In genomic region chr14:67411375-67411774, GRCh38 we compare ENCODE assay signal across 12 cellular contexts. TPM values are rescaled to one million over a fixed set of nuclear protein-coding genes. Genes with fewer than 3 reads are reported as not detected.
DNase-seq lines count a peak whose midpoint lies in the region; ATAC-seq, FAIRE-seq and TF ChIP-seq lines count a peak whose summit lies in the region.
"Had no signal": no experiment of that assay in that cellular context is flagged by ENCODE, and none has a peak within 500 bp of the region (broad histone marks: within the 10 kb centered on the region; RNA-seq: fewer than 3 reads in every experiment).

No MANE protein-coding gene starts in this region.

- H3K36me3 Mint-ChIP-seq in T-helper 2 cell treated with Interferon-gamma antibody and Interleukin-4, amounts not matched to agents 5 μg/mL and 100 μg/mL, for 36 hours (ENCODE audit: low read depth) = no peaks in the 10 kb centered on the region
- peaks cover 2% of the 10 kb centered on the region for H3K36me3 Mint-ChIP-seq in astrocyte (ENCODE audit: low read depth, unreplicated experiment)
- H3K36me3 Mint-ChIP-seq: type B pancreatic cell had no signal

- peaks cover 23% of the 10 kb centered on the region for H3K27me3 Mint-ChIP-seq in T-helper 2 cell treated with Interferon-gamma antibody and Interleukin-4, amounts not matched to agents 5 μg/mL and 100 μg/mL, for 36 hours (ENCODE audit: low read depth)
- peaks cover 6% of the 10 kb centered on the region for H3K27me3 Mint-ChIP-seq in astrocyte (ENCODE audit: low read depth, unreplicated experiment)
- H3K27me3 Mint-ChIP-seq: type B pancreatic cell had no signal

- H3K27ac ChIP-seq in astrocyte (ENCODE audit: low read depth, low read length) (no peak overlapping the region), iPS-20b (ENCODE audit: low read length) (no peak overlapping the region), subcutaneous abdominal adipose tissue (ENCODE audit: low read depth, low read length) (no peak overlapping the region)

- H3K9ac ChIP-seq in astrocyte (ENCODE audit: low read length) (peak overlapping the region; percentile 61), iPS-20b (ENCODE audit: low read depth, low read length) (no peak overlapping the region), subcutaneous abdominal adipose tissue (ENCODE audit: low read length in 5 of 5) (no peak overlapping the region)

- H4K20me1 ChIP-seq in astrocyte (ENCODE audit: insufficient read depth, low read length) = no peaks in the 10 kb centered on the region

- H2AFZ ChIP-seq in astrocyte (ENCODE audit: low read depth, low read length) = peak overlapping the region; percentile 96

- H3K79me2 ChIP-seq in astrocyte (ENCODE audit: insufficient read depth, low read length) = no peaks in the 10 kb centered on the region

- H3K27me3 ChIP-seq in astrocyte (ENCODE audit: insufficient read depth, low read length) (no peaks in the 10 kb centered on the region), iPS-20b (ENCODE audit: insufficient read depth, low read length) (peaks cover 24% of the 10 kb centered on the region; the same call in 1 of the 2 replicates), subcutaneous abdominal adipose tissue (ENCODE audit: control insufficient read depth in 5 of 5, insufficient read depth in 4 of 5, low read length in 5 of 5) (peaks cover 7 to 14% (median 12%) of the 10 kb centered on the region in 5 donors)

- no peak for DNase-seq in T-helper 2 cell treated with Interferon-gamma antibody and Interleukin-4, amounts not matched to agents 5 μg/mL and 100 μg/mL, for 36 hours (ENCODE audit: low spot score)
- DNase-seq in T-helper 2 cell (no peak), astrocyte (ENCODE audit: low read depth) (no peak), amygdala (lab: John Stamatoyannopoulos, UW) (no peak)

- no peak for FAIRE-seq in astrocyte (lab: Jason Lieb, UNC)
- FAIRE-seq: A204.1, colon had no signal

- no peaks in the 10 kb centered on the region for H3K9me3 Mint-ChIP-seq in T-helper 2 cell treated with Interferon-gamma antibody and Interleukin-4, amounts not matched to agents 5 μg/mL and 100 μg/mL, for 36 hours
- peaks cover 8% of the 10 kb centered on the region for H3K9me3 Mint-ChIP-seq in astrocyte (ENCODE audit: unreplicated experiment)
- H3K9me3 Mint-ChIP-seq: type B pancreatic cell had no signal

- H3K4me2 ChIP-seq in astrocyte (ENCODE audit: low read length) = peak overlapping the region; percentile 87

- no peak for TF ChIP-seq CTCF in astrocyte (IDR thresholded peaks at IDR 0.05; ENCODE audit: insufficient read depth, low read depth, low read length)

- no peak overlapping the region for H3K27ac Mint-ChIP-seq in T-helper 2 cell treated with Interferon-gamma antibody and Interleukin-4, amounts not matched to agents 5 μg/mL and 100 μg/mL, for 36 hours
- no peak overlapping the region for H3K27ac Mint-ChIP-seq in astrocyte (ENCODE audit: unreplicated experiment)
- H3K27ac Mint-ChIP-seq: activated CD8-positive, alpha-beta T cell treated with anti-CD3 and anti-CD28 coated beads, Interleukin-2, amount 10 ng/mL, durations not matched to agents 7 days and 5 days; type B pancreatic cell had no signal

- H3K4me1 ChIP-seq in astrocyte (ENCODE audit: insufficient read depth, low read length) (peaks cover 4% of the 10 kb centered on the region), iPS-20b (ENCODE audit: insufficient read depth, low read length) (0 out of 2 replicates have a peak, but pooled peaks cover 3% of the 10 kb centered on the region), subcutaneous abdominal adipose tissue (ENCODE audit: control insufficient read depth in 5 of 5, insufficient read depth in 5 of 5, low read length in 5 of 5) (peaks cover 0 to 19% (median 11%) of the 10 kb centered on the region in 5 donors)

- H3K4me1 Mint-ChIP-seq in T-helper 2 cell treated with Interferon-gamma antibody and Interleukin-4, amounts not matched to agents 5 μg/mL and 100 μg/mL, for 36 hours (ENCODE audit: low read depth) = peaks cover 2% of the 10 kb centered on the region
- peaks cover 7% of the 10 kb centered on the region for H3K4me1 Mint-ChIP-seq in astrocyte (ENCODE audit: low read depth, unreplicated experiment)

- no peak for ATAC-seq in GM21825 (IDR thresholded peaks at IDR 0.05; ENCODE audit: unreplicated experiment)
- ATAC-seq in HG03139 (IDR thresholded peaks at IDR 0.05; ENCODE audit: unreplicated experiment) = no peak

- H3K9me3 ChIP-seq in astrocyte (ENCODE audit: insufficient read depth, low read depth, low read length) (no peaks in the 10 kb centered on the region), iPS-20b (ENCODE audit: insufficient read depth, low read depth, low read length) (no peaks in the 10 kb centered on the region), subcutaneous abdominal adipose tissue (ENCODE audit: control insufficient read depth in 5 of 5, low read length in 5 of 5) (no peaks in the 10 kb centered on the region)

- peak overlapping the region; percentile 54 for H3K4me3 ChIP-seq in astrocyte (ENCODE audit: insufficient read depth, low read depth, low read length)
- peak overlapping the region; percentile 43; the same call in 1 of the 2 replicates for H3K4me3 ChIP-seq in iPS-20b (ENCODE audit: low read length)
- peak overlapping the region in 3 of 5 donors; percentile 52 to 66 (median 57) for H3K4me3 ChIP-seq in subcutaneous abdominal adipose tissue (ENCODE audit: low read depth in 1 of 5, low read length in 5 of 5)

- H3K4me3 Mint-ChIP-seq in T-helper 2 cell treated with Interferon-gamma antibody and Interleukin-4, amounts not matched to agents 5 μg/mL and 100 μg/mL, for 36 hours = peak overlapping the region; percentile 15
- H3K4me3 Mint-ChIP-seq in astrocyte (ENCODE audit: unreplicated experiment) = no peak overlapping the region
- H3K4me3 Mint-ChIP-seq: type B pancreatic cell had no signal

- H3K36me3 ChIP-seq in astrocyte (ENCODE audit: insufficient read depth, low read length) = no peaks in the 10 kb centered on the region
- H3K36me3 ChIP-seq in iPS-20b (ENCODE audit: insufficient read depth, low read depth, low read length) = no peaks in the 10 kb centered on the region
- H3K36me3 ChIP-seq in subcutaneous abdominal adipose tissue (ENCODE audit: control insufficient read depth in 5 of 5, insufficient read depth in 5 of 5, low read length in 5 of 5) = no peaks in the 10 kb centered on the region

RNA-seq across cellular contexts. Expression of gene PLEK2, which starts 0.6 kb away (rescaled TPM):
- 0.75 and 1.3 TPM in 2 replicates for total RNA-seq in astrocyte
- total RNA-seq: activated CD8-positive, alpha-beta T cell treated with anti-CD3 and anti-CD28 coated beads, Interleukin-2, amount 10 ng/mL, durations not matched to agents 7 days and 5 days had no signal

RNA-seq across cellular contexts. Expression of gene EIF2S1, which starts 51.2 kb away (rescaled TPM):
- 123 and 143 TPM in 2 replicates for total RNA-seq in astrocyte

RNA-seq across cellular contexts. Expression of gene ATP6V1D, which starts 51.8 kb away (rescaled TPM):
- total RNA-seq in astrocyte = 96.3 and 105 TPM in 2 replicates
